ENCODE assay signal across 19 cellular contexts in the genomic region with DNA sequence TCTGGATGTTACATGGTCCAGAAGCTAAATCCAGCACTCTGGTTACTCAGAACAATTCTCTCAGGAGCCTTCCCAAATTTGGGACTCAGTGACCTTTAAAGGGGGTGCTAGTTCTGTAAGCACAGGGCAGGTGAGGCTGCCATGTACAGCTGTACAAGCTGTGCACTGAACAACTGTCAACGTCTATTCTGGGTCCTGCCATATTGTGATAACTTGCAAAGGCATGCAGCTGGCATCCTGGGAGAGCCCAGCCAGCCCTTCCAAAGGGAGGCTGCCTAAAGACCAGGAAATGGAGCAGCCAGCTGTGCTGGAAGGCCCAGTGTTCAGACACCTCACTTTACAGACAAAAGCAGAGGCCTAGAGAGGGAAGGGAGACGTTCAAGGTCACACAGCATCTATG.
DNase-seq lines count a peak whose midpoint lies in the region; ATAC-seq and TF ChIP-seq lines count a peak whose summit lies in the region.
"Had no signal": no experiment of that assay in that cellular context is flagged by ENCODE, and none has a peak within 500 bp of the region (broad histone marks: within the 10 kb centered on the region; RNA-seq: fewer than 3 reads in every experiment).

No MANE protein-coding gene starts in this region.

- no peaks in the 10 kb centered on the region for H3F3A ChIP-seq in smooth muscle cell (ENCODE audit: low read depth)

- no peak overlapping the region for H3K9ac ChIP-seq in smooth muscle cell (ENCODE audit: low read depth)

- TF ChIP-seq CTCF in brain (conservative IDR thresholded peaks at IDR 0.05), result no peak
- TF ChIP-seq CTCF in gastrocnemius medialis (IDR thresholded peaks at IDR 0.05 in 4 of 5, conservative IDR thresholded peaks at IDR 0.05 in 1 of 5), result no peak
- TF ChIP-seq CTCF in activated CD8-positive, alpha-beta T cell treated with anti-CD3 and anti-CD28 coated beads for 36 hours (IDR thresholded peaks at IDR 0.05), result no peak
- no peak for TF ChIP-seq CTCF in smooth muscle cell (IDR thresholded peaks at IDR 0.05; ENCODE audit: borderline replicate concordance, insufficient read depth, poor library complexity, severe bottlenecking)

- no peaks in the 10 kb centered on the region for H3K9me3 Mint-ChIP-seq in brain
- H3K9me3 Mint-ChIP-seq in activated CD8-positive, alpha-beta T cell treated with anti-CD3 and anti-CD28 coated beads for 36 hours, result no peaks in the 10 kb centered on the region
- H3K9me3 Mint-ChIP-seq: activated T-helper 17 cell treated with anti-CD3 and anti-CD28 coated beads, Interleukin-2, amount 50 U/mL, for 72 hours; HFFc6; stimulated activated naive B cell treated with anti-CD40 and anti-IgM and Interleukin-4, amounts not matched to agents 10 μg/mL and 1 μg/mL and 100 μg/mL, for 72 hours; T-helper 1 cell treated with Interleukin-12 subunit alpha and Interleukin-12 subunit beta and Interleukin-4 antibody, amounts not matched to agents 30 μg/mL and 1 μg/mL, for 36 hours had no signal

- no peak overlapping the region for H3K4me3 Mint-ChIP-seq in brain
- H3K4me3 Mint-ChIP-seq in activated CD8-positive, alpha-beta T cell treated with anti-CD3 and anti-CD28 coated beads for 36 hours, result no peak overlapping the region
- H3K4me3 Mint-ChIP-seq: activated T-helper 17 cell treated with anti-CD3 and anti-CD28 coated beads, Interleukin-2, amount 50 U/mL, for 72 hours; HFFc6; stimulated activated naive B cell treated with anti-CD40 and anti-IgM and Interleukin-4, amounts not matched to agents 10 μg/mL and 1 μg/mL and 100 μg/mL, for 72 hours; T-helper 1 cell treated with Interleukin-12 subunit alpha and Interleukin-12 subunit beta and Interleukin-4 antibody, amounts not matched to agents 30 μg/mL and 1 μg/mL, for 36 hours had no signal

- no peaks in the 10 kb centered on the region for H3K27me3 ChIP-seq in gastrocnemius medialis
- H3K27me3 ChIP-seq in smooth muscle cell (ENCODE audit: low read depth), result no peaks in the 10 kb centered on the region
- H3K27me3 ChIP-seq: pancreas had no signal

- H3K36me3 Mint-ChIP-seq in brain, result no peaks in the 10 kb centered on the region
- H3K36me3 Mint-ChIP-seq in activated CD8-positive, alpha-beta T cell treated with anti-CD3 and anti-CD28 coated beads for 36 hours (ENCODE audit: low read depth), result no peaks in the 10 kb centered on the region
- H3K36me3 Mint-ChIP-seq: stimulated activated naive B cell treated with anti-CD40 and anti-IgM and Interleukin-4, amounts not matched to agents 10 μg/mL and 1 μg/mL and 100 μg/mL, for 72 hours had no signal

- H3K9me3 ChIP-seq in gastrocnemius medialis (no peaks in the 10 kb centered on the region), smooth muscle cell (replicated peaks; ENCODE audit: low read depth) (no peaks in the 10 kb centered on the region)
- H3K9me3 ChIP-seq: pancreas had no signal

- WGBS in smooth muscle cell (ENCODE audit: low lambda C conversion rate), result 84% methylated on average over 2 of the region's 2 CpGs

- no peak overlapping the region for H3K4me2 ChIP-seq in smooth muscle cell

- peak; percentile 61 for ATAC-seq in left ventricle myocardium superior
- peak; percentile 72 to 81 for ATAC-seq in gastrocnemius medialis
- ATAC-seq in activated CD8-positive, alpha-beta T cell treated with anti-CD3 and anti-CD28 coated beads for 36 hours, result no peak
- ATAC-seq in GM21515 (IDR thresholded peaks at IDR 0.05; ENCODE audit: unreplicated experiment), result no peak
- ATAC-seq: activated T-helper 17 cell treated with anti-CD3 and anti-CD28 coated beads, Interleukin-2, amount 50 U/mL, for 72 hours; stimulated activated naive B cell treated with anti-CD40 and anti-IgM and Interleukin-4, amounts not matched to agents 10 μg/mL and 1 μg/mL and 100 μg/mL, for 72 hours had no signal

- CTCF ChIA-PET in activated CD8-positive, alpha-beta T cell treated with anti-CD3 and anti-CD28 coated beads for 36 hours (lab: Charles Lee), result no interaction called here

- peaks cover 84% of the 10 kb centered on the region for H3K4me1 Mint-ChIP-seq in brain
- no peaks in the 10 kb centered on the region for H3K4me1 Mint-ChIP-seq in activated CD8-positive, alpha-beta T cell treated with anti-CD3 and anti-CD28 coated beads for 36 hours (ENCODE audit: low read depth)
- H3K4me1 Mint-ChIP-seq: activated T-helper 17 cell treated with anti-CD3 and anti-CD28 coated beads, Interleukin-2, amount 50 U/mL, for 72 hours; stimulated activated naive B cell treated with anti-CD40 and anti-IgM and Interleukin-4, amounts not matched to agents 10 μg/mL and 1 μg/mL and 100 μg/mL, for 72 hours had no signal

- H2AFZ ChIP-seq in smooth muscle cell (ENCODE audit: low read depth), result no peak overlapping the region

- in situ Hi-C loops in gastrocnemius medialis (cut with MboI; ENCODE audit: low sequenced_read_pairs in 4 of 4), result no loop called here

- H3K27ac ChIP-seq in gastrocnemius medialis, result peak overlapping the region; percentile 83 to 93 (median 88)
- no peak overlapping the region for H3K27ac ChIP-seq in smooth muscle cell (ENCODE audit: low read depth)
- H3K27ac ChIP-seq: pancreas had no signal

- peaks cover 3% of the 10 kb centered on the region for H3K27me3 Mint-ChIP-seq in brain
- H3K27me3 Mint-ChIP-seq in activated CD8-positive, alpha-beta T cell treated with anti-CD3 and anti-CD28 coated beads for 36 hours, result peaks cover 2% of the 10 kb centered on the region
- H3K27me3 Mint-ChIP-seq: activated T-helper 17 cell treated with anti-CD3 and anti-CD28 coated beads, Interleukin-2, amount 50 U/mL, for 72 hours had no signal

- H3K4me3 ChIP-seq in gastrocnemius medialis (no peak overlapping the region), smooth muscle cell (no peak overlapping the region)
- H3K4me3 ChIP-seq: pancreas had no signal

- no peaks in the 10 kb centered on the region for H4K20me1 ChIP-seq in smooth muscle cell (ENCODE audit: low read depth)

- intact Hi-C loops in left ventricle myocardium superior (cut with micrococcal nuclease), result no loop called here
- intact Hi-C loops in gastrocnemius medialis (cut with DNase I; ENCODE audit: low total_unique reads), result loop anchor here (1.0 kb wide), 1 partner anchor 65 kb away; no protein-coding TSS in a partner anchor
- intact Hi-C loops in activated CD8-positive, alpha-beta T cell treated with anti-CD3 and anti-CD28 coated beads for 36 hours (cut with micrococcal nuclease), result no loop called here

- POLR2A ChIA-PET in activated CD8-positive, alpha-beta T cell treated with anti-CD3 and anti-CD28 coated beads for 36 hours (lab: Charles Lee), result no interaction called here

- DNase-seq in Daoy (ENCODE audit: low read depth) (peak; percentile 34), left ventricle myocardium superior (peak; percentile 34), gastrocnemius medialis (peak; percentile 77 to 90), smooth muscle cell (lab: John Stamatoyannopoulos, UW; ENCODE audit: unreplicated experiment) (no peak), Ammon's horn (ENCODE audit: low spot score) (no peak)
- DNase-seq in activated CD8-positive, alpha-beta T cell treated with anti-CD3 and anti-CD28 coated beads for 36 hours, result no peak
- DNase-seq: ACHN; activated CD8-positive, alpha-beta memory T cell treated with anti-CD3 and anti-CD28 coated beads for 24 hours; HFFc6; NCI-H1436 treated with DMSO at 0.1 percent for 48 hours; NCI-H446; NK-92 treated with Interleukin-12 subunit alpha and Interleukin-12 subunit beta, amount 100 ng/mL, for 24 hours; RPMI8226; stimulated activated naive B cell treated with anti-CD40 and anti-IgM and Interleukin-4, amounts not matched to agents 10 μg/mL and 1 μg/mL and 100 μg/mL, for 72 hours had no signal

- H3K4me1 ChIP-seq in gastrocnemius medialis, result peaks cover 40 to 91% of the 10 kb centered on the region in 2 donors
- peaks cover 6% of the 10 kb centered on the region for H3K4me1 ChIP-seq in smooth muscle cell (ENCODE audit: low read depth)
- H3K4me1 ChIP-seq: pancreas had no signal

- no peaks in the 10 kb centered on the region for H3K79me2 ChIP-seq in smooth muscle cell (ENCODE audit: low read depth)

- H3K27ac Mint-ChIP-seq in brain, result peak overlapping the region in 3 of 5 experiments; percentile 3 to 91 (median 51)
- H3K27ac Mint-ChIP-seq in activated CD8-positive, alpha-beta T cell treated with anti-CD3 and anti-CD28 coated beads for 36 hours, result no peak overlapping the region
- H3K27ac Mint-ChIP-seq: activated T-helper 17 cell treated with anti-CD3 and anti-CD28 coated beads, Interleukin-2, amount 50 U/mL, for 72 hours; HFFc6; stimulated activated naive B cell treated with anti-CD40 and anti-IgM and Interleukin-4, amounts not matched to agents 10 μg/mL and 1 μg/mL and 100 μg/mL, for 72 hours; T-helper 1 cell treated with Interleukin-12 subunit alpha and Interleukin-12 subunit beta and Interleukin-4 antibody, amounts not matched to agents 30 μg/mL and 1 μg/mL, for 36 hours had no signal

- no peaks in the 10 kb centered on the region for H3K36me3 ChIP-seq in gastrocnemius medialis
- H3K36me3 ChIP-seq in smooth muscle cell (ENCODE audit: low read depth), result no peaks in the 10 kb centered on the region
- H3K36me3 ChIP-seq: pancreas had no signal

- no peak for TF ChIP-seq POLR2A in gastrocnemius medialis (IDR thresholded peaks at IDR 0.05)

Comparison
In these comparisons a context has a peak if more than half of its experiments do, and no peak if none do; other contexts are left out.
1. DNase-seq: peak in Daoy (single experiment), left ventricle myocardium superior (single experiment) and gastrocnemius medialis (2 of 2); none in activated CD8-positive, alpha-beta T cell treated with anti-CD3 and anti-CD28 coated beads for 36 hours (single experiment), smooth muscle cell (single experiment) and Ammon's horn (single experiment).
2. ATAC-seq: peak in left ventricle myocardium superior (single experiment) and gastrocnemius medialis (2 of 2); none in activated CD8-positive, alpha-beta T cell treated with anti-CD3 and anti-CD28 coated beads for 36 hours (single experiment) and GM21515 (single experiment).